ENCODE assay signal across 15 cellular contexts in genomic region chr17:7803981-7804380, GRCh38. TPM values are rescaled to one million over a fixed set of nuclear protein-coding genes. Genes with fewer than 3 reads are reported as not detected.
A peak's percentile ranks its signal among the peaks of the same experiment; 100 is the strongest.
DNase-seq lines count a peak whose midpoint lies in the region; ATAC-seq, FAIRE-seq and TF ChIP-seq lines count a peak whose summit lies in the region.
"Had no signal": no experiment of that assay in that cellular context is flagged by ENCODE, and none has a peak within 500 bp of the region (broad histone marks: within the 10 kb centered on the region; RNA-seq: fewer than 3 reads in every experiment).

No MANE protein-coding gene starts in this region.

- no peaks in the 10 kb centered on the region; the same call in 1 of the 3 replicates for H3K4me1 Mint-ChIP-seq in GM23338

- H3K9me3 ChIP-seq in RWPE2 (ENCODE audit: severe bottlenecking) (no peaks in the 10 kb centered on the region), small intestine (ENCODE audit: control insufficient read depth, low read depth) (no peaks in the 10 kb centered on the region)

- no peak overlapping the region for H3K27ac ChIP-seq in GM23338 (ENCODE audit: low read depth)
- H3K27ac ChIP-seq in RWPE2 (ENCODE audit: poor library complexity, severe bottlenecking) = peak overlapping the region; percentile 52
- no peak overlapping the region for H3K27ac ChIP-seq in foreskin keratinocyte
- no peak overlapping the region for H3K27ac ChIP-seq in small intestine (ENCODE audit: low read depth in 1 of 2, low read length in 1 of 2)
- H3K27ac ChIP-seq: C4-2B had no signal

- H3F3A ChIP-seq in GM23338 (replicated peaks; ENCODE audit: low read depth) = no peaks in the 10 kb centered on the region

- peaks cover 14% of the 10 kb centered on the region for H3K27me3 Mint-ChIP-seq in GM23338 (ENCODE audit: insufficient read depth, low read depth, poor library complexity)

- H4K20me1 ChIP-seq in GM23338 (replicated peaks; ENCODE audit: insufficient read depth) = no peaks in the 10 kb centered on the region

- no peaks in the 10 kb centered on the region for H3K36me3 Mint-ChIP-seq in GM23338 (ENCODE audit: low read depth)

- peak; percentile 46 for DNase-seq in GM23338 (ENCODE audit: low spot score)
- DNase-seq in RWPE2 (ENCODE audit: low spot score) = no peak
- DNase-seq in foreskin keratinocyte = peak in 1 of 2 donors; percentile 26
- peak; percentile 32 for DNase-seq in small intestine
- no peak for DNase-seq in NCI-H2171 treated with DMSO at 0.1 percent for 48 hours (lab: John Stamatoyannopoulos, UW)
- DNase-seq in SHP77 (lab: John Stamatoyannopoulos, UW) = no peak
- DNase-seq: activated CD4-positive, alpha-beta T cell treated with anti-CD3 and anti-CD28 coated beads for 48 hours; activated gamma-delta T cell; NCI-H2171; OCI-M1; T-helper 1 cell had no signal

- no peak overlapping the region; the same call in 1 of the 2 replicates for H3K4me2 ChIP-seq in GM23338

- WGBS in small intestine, 3 donors = 13 to 45% (median 36%) methylated on average over 13 of the region's 13 CpGs

- H3K36me3 ChIP-seq in GM23338 (ENCODE audit: insufficient read depth) (no peaks in the 10 kb centered on the region), RWPE2 (ENCODE audit: low read depth) (no peaks in the 10 kb centered on the region), small intestine (ENCODE audit: control insufficient read depth in 2 of 2, insufficient read depth in 2 of 2, low read length in 2 of 2) (no peaks in the 10 kb centered on the region)

- H3K9me3 Mint-ChIP-seq in GM23338 = peaks cover 6% of the 10 kb centered on the region; the same call in 1 of the 3 replicates
- H3K9me3 Mint-ChIP-seq: stimulated activated naive CD8-positive, alpha-beta T cell treated with anti-CD3 and anti-CD28 coated beads, Interleukin-15, Interleukin-2, amounts not matched to agents 100 ng/mL and 50 ng/mL, for 24 hours had no signal

- no peak for FAIRE-seq in small intestine (lab: Jason Lieb, UNC)

- TF ChIP-seq CTCF in GM23338 (conservative IDR thresholded peaks at IDR 0.05; ENCODE audit: low read depth in 2 of 2) (no peak), RWPE2 (IDR thresholded peaks at IDR 0.05; ENCODE audit: poor library complexity, severe bottlenecking) (no peak), foreskin keratinocyte (conservative IDR thresholded peaks at IDR 0.05) (no peak)

- H3K79me2 ChIP-seq in GM23338 (replicated peaks; ENCODE audit: insufficient read depth) = no peaks in the 10 kb centered on the region

- no peak overlapping the region for H3K4me3 Mint-ChIP-seq in GM23338
- H3K4me3 Mint-ChIP-seq: stimulated activated naive CD8-positive, alpha-beta T cell treated with anti-CD3 and anti-CD28 coated beads, Interleukin-15, Interleukin-2, amounts not matched to agents 100 ng/mL and 50 ng/mL, for 24 hours had no signal

- H3K9me2 ChIP-seq in GM23338 (ENCODE audit: insufficient read depth) = no peaks in the 10 kb centered on the region

- peak overlapping the region; percentile 59; the same call in 1 of the 2 replicates for H3K27ac Mint-ChIP-seq in GM23338
- H3K27ac Mint-ChIP-seq: stimulated activated naive CD8-positive, alpha-beta T cell treated with anti-CD3 and anti-CD28 coated beads, Interleukin-15, Interleukin-2, amounts not matched to agents 100 ng/mL and 50 ng/mL, for 24 hours had no signal

- no peaks in the 10 kb centered on the region for H3K27me3 ChIP-seq in GM23338 (ENCODE audit: insufficient read depth)
- H3K27me3 ChIP-seq in RWPE2 (ENCODE audit: insufficient read depth, poor library complexity, severe bottlenecking) = no peaks in the 10 kb centered on the region
- no peaks in the 10 kb centered on the region for H3K27me3 ChIP-seq in foreskin keratinocyte
- no peaks in the 10 kb centered on the region for H3K27me3 ChIP-seq in small intestine (ENCODE audit: control insufficient read depth in 2 of 2, insufficient read depth in 2 of 2, low read length in 2 of 2)

- H3K4me1 ChIP-seq in GM23338 (ENCODE audit: insufficient read depth) = no peaks in the 10 kb centered on the region
- peaks cover 18% of the 10 kb centered on the region for H3K4me1 ChIP-seq in RWPE2 (ENCODE audit: insufficient read depth, poor library complexity, severe bottlenecking)
- peaks cover 5% of the 10 kb centered on the region for H3K4me1 ChIP-seq in foreskin keratinocyte
- no peaks in the 10 kb centered on the region for H3K4me1 ChIP-seq in small intestine (ENCODE audit: control insufficient read depth in 2 of 2, insufficient read depth in 1 of 2, low read depth in 1 of 2, low read length in 1 of 2)

- no peak overlapping the region for H3K4me3 ChIP-seq in GM23338
- H3K4me3 ChIP-seq in RWPE2 (ENCODE audit: severe bottlenecking) = no peak overlapping the region
- H3K4me3 ChIP-seq in small intestine (ENCODE audit: low read depth in 1 of 2, low read length in 2 of 2) = no peak overlapping the region

- peak overlapping the region; percentile 94 for H2AFZ ChIP-seq in GM23338

- ATAC-seq in GM23338 = peak; percentile 64
- peak; percentile 93 for ATAC-seq in RWPE2 (ENCODE audit: low read depth)
- ATAC-seq in foreskin keratinocyte = peak; percentile 25
- no peak for ATAC-seq in GM21423 (IDR thresholded peaks at IDR 0.05; ENCODE audit: unreplicated experiment)
- no peak for ATAC-seq in HG02588 (IDR thresholded peaks at IDR 0.05; ENCODE audit: unreplicated experiment)

TF ChIP-seq in GM23338, 12 proteins besides CTCF, POLR2A, EP300 and RAD21 (continues in another document):
- TF ChIP-seq EZH2 (IDR thresholded peaks at IDR 0.05; ENCODE audit: low read depth, unreplicated experiment) (no peak), EZH2phosphoT487 (IDR thresholded peaks at IDR 0.05; ENCODE audit: unreplicated experiment) (no peak), JUNB (IDR thresholded peaks at IDR 0.05; ENCODE audit: unreplicated experiment) (no peak)

RNA-seq across cellular contexts. Expression of gene KDM6B, which starts 30.0 kb away (rescaled TPM):
- total RNA-seq in GM23338 (2014; rRNA removed; shearing (Covaris generic)) = 1.4 and 1.8 TPM in 2 replicates
- polyA plus RNA-seq in GM23338 (2016; fragmentation: Nextera tagmentation; extraction: Ambion mirVana) (1.1 and 1.4 TPM in 2 replicates), foreskin keratinocyte (2.4 and 2.6 TPM in 2 replicates), small intestine (10 to 100 TPM in 2 of 3 donors, 1 to 10 TPM in 1; 8.4 to 26.1 (median 11.2) TPM)
- total RNA-seq in foreskin keratinocyte = 4.5 and 6.4 TPM in 2 replicates

RNA-seq across cellular contexts. Expression of gene TMEM88, which starts 50.9 kb away (rescaled TPM):
- total RNA-seq in GM23338 (2014; rRNA removed; shearing (Covaris generic)) = 0.97 TPM in 1 of 2 replicates, not detected in the other
- polyA plus RNA-seq in GM23338 (2016; fragmentation: Nextera tagmentation; extraction: Ambion mirVana) = 0.43 and 0.58 TPM in 2 replicates
- total RNA-seq in foreskin keratinocyte = 0.58 and 0.67 TPM in 2 replicates
- 0.65 and 1.3 TPM in 2 replicates for polyA plus RNA-seq in foreskin keratinocyte
- polyA plus RNA-seq in small intestine = 10 to 100 TPM in 1 of 3 donors, 1 to 10 TPM in 2; 3.8 to 17.5 (median 8.9) TPM

RNA-seq across cellular contexts. Expression of gene NAA38, which starts 53.4 kb away (rescaled TPM):
- 17.1 and 24.0 TPM in 2 replicates for total RNA-seq in GM23338 (2014; rRNA removed; shearing (Covaris generic))
- polyA plus RNA-seq in GM23338 (2016; fragmentation: Nextera tagmentation; extraction: Ambion mirVana) (74.8 and 78.5 TPM in 2 replicates), foreskin keratinocyte (143 and 146 TPM in 2 replicates), small intestine (100 to 1,000 TPM in 1 of 3 donors, 10 to 100 TPM in 2; 70.0 to 142 (median 76.7) TPM)
- total RNA-seq in foreskin keratinocyte = 119 and 136 TPM in 2 replicates

RNA-seq across cellular contexts. Expression of gene CYB5D1, which starts 53.8 kb away (rescaled TPM):
- total RNA-seq in GM23338 (2014; rRNA removed; shearing (Covaris generic)) = 5.6 and 8.4 TPM in 2 replicates
- polyA plus RNA-seq in GM23338 (2016; fragmentation: Nextera tagmentation; extraction: Ambion mirVana) (2.7 and 3.5 TPM in 2 replicates), foreskin keratinocyte (4.8 and 6.6 TPM in 2 replicates), small intestine (1 to 10 TPM; 4.9 to 7.9 (median 4.9) TPM)
- 8.9 and 10.2 TPM in 2 replicates for total RNA-seq in foreskin keratinocyte

Comparison
In these comparisons a context has a peak if more than half of its experiments do, and no peak if none do; other contexts are left out.
1. ATAC-seq: peak in GM23338 (single experiment), RWPE2 (single experiment) and foreskin keratinocyte (single experiment); none in GM21423 (single experiment) and HG02588 (single experiment).
2. DNase-seq: peak in GM23338 (single experiment) and small intestine (single experiment); none in RWPE2 (single experiment), NCI-H2171 treated with DMSO at 0.1 percent for 48 hours (single experiment) and SHP77 (0 of 2).